ENCODE assay signal across 24 cellular contexts in the genomic region with DNA sequence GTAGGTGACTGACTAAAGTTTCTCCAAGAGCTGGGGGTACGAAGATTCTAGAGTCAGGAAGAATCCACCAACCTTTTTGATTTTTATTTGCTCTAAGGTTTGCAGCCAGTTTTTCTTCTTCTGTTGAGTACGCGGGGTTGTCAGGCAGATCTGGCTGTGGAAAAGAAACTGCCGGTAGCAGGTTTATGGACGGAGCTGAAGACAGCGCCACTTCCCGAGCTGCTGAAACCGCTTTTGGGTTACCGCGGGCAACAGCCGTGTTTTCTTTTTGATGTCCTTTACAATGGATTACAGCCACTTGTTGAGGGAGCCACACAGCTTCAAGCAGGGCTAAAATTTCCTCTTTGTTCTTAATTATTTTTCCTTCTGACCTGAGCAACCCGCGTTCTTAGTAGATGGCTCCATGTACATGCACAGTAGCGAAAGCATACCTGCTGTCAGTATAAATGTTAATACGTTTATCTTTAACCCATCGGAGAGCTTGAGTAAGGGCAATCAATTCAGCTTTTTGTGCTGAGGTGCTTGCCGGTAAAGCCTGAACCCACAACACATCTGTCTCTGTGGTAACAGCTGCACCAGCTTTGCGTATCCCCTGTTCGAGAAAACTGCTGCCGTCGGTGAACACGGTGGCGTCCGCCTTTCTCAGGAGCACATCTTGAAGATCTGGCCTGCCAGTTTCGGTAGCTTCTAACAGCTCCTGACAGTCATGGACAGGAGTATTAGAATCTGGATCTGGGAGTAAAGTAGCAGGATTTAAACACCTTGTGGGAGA.
DNase-seq lines count a peak whose midpoint lies in the region; ATAC-seq and TF ChIP-seq lines count a peak whose summit lies in the region.
"Had no signal": no experiment of that assay in that cellular context is flagged by ENCODE, and none has a peak within 500 bp of the region (broad histone marks: within the 10 kb centered on the region; RNA-seq: fewer than 3 reads in every experiment).

No MANE protein-coding gene starts in this region.

- no peak overlapping the region for H3K9ac ChIP-seq in colonic mucosa (ENCODE audit: low read depth in 2 of 2, low read length in 2 of 2)

- no peak overlapping the region for H3K27ac ChIP-seq in colonic mucosa
- H3K27ac ChIP-seq: body of pancreas, C4-2B, hepatocyte, left lung had no signal

- TF ChIP-seq CTCF in Caco-2 (IDR thresholded peaks at IDR 0.05; ENCODE audit: insufficient read depth in 1 of 2, low read depth in 1 of 2, low read length in 1 of 2, severe bottlenecking in 1 of 2, unreplicated experiment in 1 of 2) (no peak), colonic mucosa (IDR thresholded peaks at IDR 0.05) (no peak)

- H3K4me3 ChIP-seq in Caco-2 (ENCODE audit: low read depth, low read length) (no peak overlapping the region), colonic mucosa (no peak overlapping the region)
- H3K4me3 ChIP-seq: body of pancreas, GM12878, hepatocyte, left lung had no signal

- no peak overlapping the region for H3K4me3 Mint-ChIP-seq in Caco-2 (ENCODE audit: unreplicated experiment)
- H3K4me3 Mint-ChIP-seq in activated T-cell treated with anti-CD3 and anti-CD28 coated beads, Interleukin-2, amount 50 U/mL, for 4 hours, result peak overlapping the region; percentile 52
- H3K4me3 Mint-ChIP-seq in naive thymus-derived CD8-positive, alpha-beta T cell, result peak overlapping the region; percentile 60 to 82 (median 75)
- H3K4me3 Mint-ChIP-seq: natural killer cell treated with Interleukin-12 subunit alpha and Interleukin-12 subunit beta and Interleukin-15 and Interleukin-18, amount 100 ng/mL, for 72 hours had no signal

- H3K4me1 ChIP-seq in Caco-2 (peaks cover 79% of the 10 kb centered on the region), colonic mucosa (no peaks in the 10 kb centered on the region)
- H3K4me1 ChIP-seq: body of pancreas, left lung had no signal

- peak overlapping the region; percentile 99 for H3K27ac Mint-ChIP-seq in Caco-2 (ENCODE audit: unreplicated experiment)
- H3K27ac Mint-ChIP-seq in naive thymus-derived CD8-positive, alpha-beta T cell, result peak overlapping the region in 5 of 10 donors; percentile 1 to 80 (median 49)
- H3K27ac Mint-ChIP-seq: natural killer cell treated with Interleukin-12 subunit alpha and Interleukin-12 subunit beta and Interleukin-15 and Interleukin-18, amount 100 ng/mL, for 72 hours had no signal

- peaks cover 23% of the 10 kb centered on the region for H3K4me1 Mint-ChIP-seq in Caco-2 (ENCODE audit: low read depth, unreplicated experiment)
- peaks cover 9% of the 10 kb centered on the region for H3K4me1 Mint-ChIP-seq in activated T-cell treated with anti-CD3 and anti-CD28 coated beads, Interleukin-2, amount 50 U/mL, for 4 hours (ENCODE audit: low read depth)
- H3K4me1 Mint-ChIP-seq in naive thymus-derived CD8-positive, alpha-beta T cell, result peaks cover 0 to 19% (median 12%) of the 10 kb centered on the region in 4 donors

- no peaks in the 10 kb centered on the region for H3K27me3 Mint-ChIP-seq in Caco-2 (ENCODE audit: insufficient read depth, unreplicated experiment)
- H3K27me3 Mint-ChIP-seq in activated T-cell treated with anti-CD3 and anti-CD28 coated beads, Interleukin-2, amount 50 U/mL, for 4 hours (ENCODE audit: low read depth), result peaks cover 58% of the 10 kb centered on the region
- H3K27me3 Mint-ChIP-seq in naive thymus-derived CD8-positive, alpha-beta T cell, result peaks cover 3 to 59% (median 24%) of the 10 kb centered on the region in 5 donors

- CTCF ChIA-PET in Caco-2 (lab: Charles Lee), result interaction anchor here (1.1 kb wide), 1 partner anchor 10 kb away, joined by 3 read pairs; no protein-coding TSS in a partner anchor

- intact Hi-C loops in Caco-2 (cut with micrococcal nuclease; ENCODE audit: unreplicated experiment), result no loop called here
- intact Hi-C loops in colonic mucosa (cut with DNase I), result no loop called here

- peaks cover 7% of the 10 kb centered on the region for H3K9me3 Mint-ChIP-seq in Caco-2 (ENCODE audit: unreplicated experiment)
- no peaks in the 10 kb centered on the region for H3K9me3 Mint-ChIP-seq in activated T-cell treated with anti-CD3 and anti-CD28 coated beads, Interleukin-2, amount 50 U/mL, for 4 hours
- no peaks in the 10 kb centered on the region for H3K9me3 Mint-ChIP-seq in naive thymus-derived CD8-positive, alpha-beta T cell
- H3K9me3 Mint-ChIP-seq: natural killer cell treated with Interleukin-12 subunit alpha and Interleukin-12 subunit beta and Interleukin-15 and Interleukin-18, amount 100 ng/mL, for 72 hours had no signal

- peak in 1 of 2 donors; percentile 28 for ATAC-seq in activated T-cell treated with anti-CD3 and anti-CD28 coated beads, Interleukin-2, amount 50 U/mL, for 4 hours
- peak; percentile 70 to 75 for ATAC-seq in naive thymus-derived CD8-positive, alpha-beta T cell
- ATAC-seq in GM21526 (IDR thresholded peaks at IDR 0.05; ENCODE audit: low FRiP score, unreplicated experiment), result no peak
- ATAC-seq: body of pancreas; esophagus mucosa; GM12878; HCT116; natural killer cell treated with Interleukin-12 subunit alpha and Interleukin-12 subunit beta and Interleukin-15 and Interleukin-18, amount 100 ng/mL, for 72 hours had no signal

- BruUV-seq in Caco-2 (replicated peaks; lab: Mats Ljungman, UMichigan), result no TSS peak

- H3K36me3 Mint-ChIP-seq in Caco-2 (ENCODE audit: insufficient read depth, unreplicated experiment), result peaks cover 54% of the 10 kb centered on the region
- H3K36me3 Mint-ChIP-seq in activated T-cell treated with anti-CD3 and anti-CD28 coated beads, Interleukin-2, amount 50 U/mL, for 4 hours (ENCODE audit: insufficient read depth), result no peaks in the 10 kb centered on the region
- no peaks in the 10 kb centered on the region for H3K36me3 Mint-ChIP-seq in naive thymus-derived CD8-positive, alpha-beta T cell
- H3K36me3 Mint-ChIP-seq: natural killer cell treated with Interleukin-12 subunit alpha and Interleukin-12 subunit beta and Interleukin-15 and Interleukin-18, amount 100 ng/mL, for 72 hours had no signal

- no peaks in the 10 kb centered on the region; the same call in 1 of the 2 replicates for H3K9me3 ChIP-seq in Caco-2
- no peaks in the 10 kb centered on the region for H3K9me3 ChIP-seq in colonic mucosa
- H3K9me3 ChIP-seq: body of pancreas, left lung had no signal

- H3K36me3 ChIP-seq in Caco-2 (ENCODE audit: control insufficient read depth, insufficient read depth, low read length), result no peaks in the 10 kb centered on the region
- no peaks in the 10 kb centered on the region for H3K36me3 ChIP-seq in colonic mucosa
- H3K36me3 ChIP-seq: left lung had no signal

- POLR2A ChIA-PET in Caco-2 (lab: Charles Lee), result no interaction called here
- POLR2A ChIA-PET in naive thymus-derived CD8-positive, alpha-beta T cell (lab: Charles Lee), result interaction anchor here (0.7 to 1.2 kb wide), 2 partner anchors 13 to 15 kb away, joined by 3 read pairs; no protein-coding TSS in a partner anchor

- peak; percentile 34 for DNase-seq in activated T-cell treated with anti-CD3 and anti-CD28 coated beads, Interleukin-2, amount 50 U/mL, for 1 hour
- DNase-seq in activated T-cell treated with anti-CD3 and anti-CD28 coated beads for 4 hours (no peak), Caco-2 (no peak), colonic mucosa (no peak), mucosa of gallbladder (ENCODE audit: low spot score) (no peak)
- no peak for DNase-seq in activated T-cell treated with anti-CD3 and anti-CD28 coated beads, Interleukin-2, amount 50 U/mL, for 4 hours
- DNase-seq in naive thymus-derived CD8-positive, alpha-beta T cell, result peak in 3 of 10 donors; percentile 22 to 49 (median 36)
- DNase-seq: body of pancreas; effector memory CD4-positive, alpha-beta T cell; foreskin melanocyte; KG1; left lung; NCI-H1694; NCI-H2171 treated with DMSO at 0.1 percent for 48 hours; NCI-H524 treated with DMSO at 0.1 percent for 48 hours; retina; T1000 had no signal

- H3K27me3 ChIP-seq in Caco-2 (replicated peaks; ENCODE audit: control insufficient read depth, insufficient read depth, low read length) (no peaks in the 10 kb centered on the region), colonic mucosa (no peaks in the 10 kb centered on the region)
- H3K27me3 ChIP-seq: hepatocyte had no signal
